33 cellular contexts compared by ENCODE assay signal in genomic region chr2:59502981-59503380, GRCh38.
"Had no signal": no experiment of that assay in that cellular context is flagged by ENCODE, and none has a peak within 500 bp of the region (broad histone marks: within the 10 kb centered on the region; RNA-seq: fewer than 3 reads in every experiment).

No MANE protein-coding gene starts in this region.

- H3K27me3 Mint-ChIP-seq: activated CD4-positive, alpha-beta memory T cell treated with anti-CD3 and anti-CD28 coated beads, Interleukin-2, amount 10 ng/mL, durations not matched to agents 7 days and 5 days; activated naive CD4-positive, alpha-beta T cell treated with anti-CD3 and anti-CD28 coated beads, Interleukin-2, amount 10 ng/mL, durations not matched to agents 7 days and 5 days; activated naive CD8-positive, alpha-beta T cell treated with anti-CD3 and anti-CD28 coated beads, Interleukin-2, amount 10 ng/mL, durations not matched to agents 7 days and 5 days; activated T-cell treated with anti-CD3 and anti-CD28 coated beads, Interleukin-2, amount 50 U/mL, for 24 hours; central memory CD8-positive, alpha-beta T cell; dendritic cell treated with granulocyte-macrophage colony-stimulating factor and Interleukin-4, amounts not matched to agents 40 ng/mL and 50 ng/mL, for 4 days; T-helper 17 cell had no signal

- H3K9me3 Mint-ChIP-seq: activated naive CD4-positive, alpha-beta T cell treated with anti-CD3 and anti-CD28 coated beads, Interleukin-2, amount 10 ng/mL, durations not matched to agents 7 days and 5 days had no signal

- H3K36me3 Mint-ChIP-seq: activated naive CD4-positive, alpha-beta T cell treated with anti-CD3 and anti-CD28 coated beads, Interleukin-2, amount 10 ng/mL, durations not matched to agents 7 days and 5 days; activated naive CD4-positive, alpha-beta T cell treated with anti-CD3 and anti-CD28 coated beads, Interleukin-2, amount 50 U/mL, for 72 hours; activated naive CD8-positive, alpha-beta T cell treated with anti-CD3 and anti-CD28 coated beads, Interleukin-2, amount 10 ng/mL, durations not matched to agents 7 days and 5 days had no signal

- H3K27ac ChIP-seq: brain microvascular endothelial cell, coronary artery, dorsolateral prefrontal cortex, WERI-Rb-1 had no signal

- ATAC-seq: activated CD4-positive, CD25-positive, alpha-beta regulatory T cell treated with anti-CD3 and anti-CD28 coated beads, Interleukin-2, amount 50 U/mL, for 24 hours; activated naive CD4-positive, alpha-beta T cell treated with anti-CD3 and anti-CD28 coated beads, Interleukin-2, amount 50 U/mL, for 72 hours; activated T-cell treated with anti-CD3 and anti-CD28 coated beads, Interleukin-2, amount 50 U/mL, for 72 hours; esophagus mucosa; T-helper 17 cell had no signal

- FAIRE-seq: astrocyte, bronchial epithelial cell, frontal cortex had no signal

- H3K27ac Mint-ChIP-seq: activated B cell treated with CpG ODN at 0.5 μM for 24 hours; activated CD4-positive, alpha-beta memory T cell treated with anti-CD3 and anti-CD28 coated beads, Interleukin-2, amount 10 ng/mL, durations not matched to agents 7 days and 5 days; activated naive CD4-positive, alpha-beta T cell treated with anti-CD3 and anti-CD28 coated beads, Interleukin-2, amount 10 ng/mL, durations not matched to agents 7 days and 5 days; activated naive CD4-positive, alpha-beta T cell treated with anti-CD3 and anti-CD28 coated beads, Interleukin-2, amount 50 U/mL, for 72 hours; activated naive CD8-positive, alpha-beta T cell treated with anti-CD3 and anti-CD28 coated beads, Interleukin-2, amount 10 ng/mL, durations not matched to agents 7 days and 5 days; activated T-cell treated with anti-CD3 and anti-CD28 coated beads, Interleukin-2, amount 50 U/mL, for 24 hours; activated T-cell treated with anti-CD3 and anti-CD28 coated beads, Interleukin-2, amount 50 U/mL, for 72 hours; dendritic cell treated with granulocyte-macrophage colony-stimulating factor and Interleukin-4, amounts not matched to agents 40 ng/mL and 50 ng/mL, for 4 days; endodermal cell; T-helper 17 cell; T-helper 2 cell treated with Interferon-gamma antibody and Interleukin-4, amounts not matched to agents 5 μg/mL and 100 μg/mL, for 36 hours had no signal

- H3K36me3 ChIP-seq: brain microvascular endothelial cell, WERI-Rb-1 had no signal

- DNase-seq: activated B cell treated with CpG ODN at 0.5 μM for 24 hours; activated CD4-positive, alpha-beta memory T cell treated with anti-CD3 and anti-CD28 coated beads, Interleukin-2, amount 10 ng/mL, durations not matched to agents 7 days and 5 days; activated CD4-positive, alpha-beta T cell treated with anti-CD3 and anti-CD28 coated beads for 48 hours; activated CD4-positive, alpha-beta T cell treated with anti-CD3 and anti-CD28 coated beads, Interleukin-2, amount 50 U/mL, for 4 hours; activated CD8-positive, alpha-beta memory T cell treated with anti-CD3 and anti-CD28 coated beads, Interleukin-2, amount 50 U/mL, for 48 hours; activated gamma-delta T cell; activated naive CD4-positive, alpha-beta T cell; activated naive CD4-positive, alpha-beta T cell treated with anti-CD3 and anti-CD28 coated beads, Interleukin-2, amount 10 ng/mL, durations not matched to agents 7 days and 5 days; activated naive CD8-positive, alpha-beta T cell treated with anti-CD3 and anti-CD28 coated beads, Interleukin-2, amount 10 ng/mL, durations not matched to agents 7 days and 5 days; activated T-cell treated with anti-CD3 and anti-CD28 coated beads for 4 hours; activated T-cell treated with anti-CD3 and anti-CD28 coated beads, Interleukin-2, amount 50 U/mL, for 24 hours; activated T-cell treated with anti-CD3 and anti-CD28 coated beads, Interleukin-2, amount 50 U/mL, for 72 hours; amniotic stem cell; anterior cingulate cortex; brain microvascular endothelial cell; dorsolateral prefrontal cortex; effector memory CD4-positive, alpha-beta T cell; endodermal cell; foreskin fibroblast; head of caudate nucleus; T-helper 17 cell; T1000; WERI-Rb-1 had no signal

- H3K4me3 ChIP-seq: coronary artery, dorsolateral prefrontal cortex had no signal

- H3K4me3 Mint-ChIP-seq: activated B cell treated with CpG ODN at 0.5 μM for 24 hours; activated CD4-positive, alpha-beta memory T cell treated with anti-CD3 and anti-CD28 coated beads, Interleukin-2, amount 10 ng/mL, durations not matched to agents 7 days and 5 days; activated naive CD4-positive, alpha-beta T cell treated with anti-CD3 and anti-CD28 coated beads, Interleukin-2, amount 10 ng/mL, durations not matched to agents 7 days and 5 days; activated naive CD8-positive, alpha-beta T cell treated with anti-CD3 and anti-CD28 coated beads, Interleukin-2, amount 10 ng/mL, durations not matched to agents 7 days and 5 days; activated T-cell treated with anti-CD3 and anti-CD28 coated beads, Interleukin-2, amount 50 U/mL, for 24 hours; activated T-cell treated with anti-CD3 and anti-CD28 coated beads, Interleukin-2, amount 50 U/mL, for 72 hours; central memory CD8-positive, alpha-beta T cell; dendritic cell treated with granulocyte-macrophage colony-stimulating factor and Interleukin-4, amounts not matched to agents 40 ng/mL and 50 ng/mL, for 4 days; endodermal cell; T-helper 17 cell; T-helper 2 cell treated with Interferon-gamma antibody and Interleukin-4, amounts not matched to agents 5 μg/mL and 100 μg/mL, for 36 hours had no signal

- H3K27me3 ChIP-seq: brain microvascular endothelial cell had no signal

- H3K4me1 Mint-ChIP-seq: activated B cell treated with CpG ODN at 0.5 μM for 24 hours; activated CD4-positive, alpha-beta memory T cell treated with anti-CD3 and anti-CD28 coated beads, Interleukin-2, amount 10 ng/mL, durations not matched to agents 7 days and 5 days; activated naive CD4-positive, alpha-beta T cell treated with anti-CD3 and anti-CD28 coated beads, Interleukin-2, amount 10 ng/mL, durations not matched to agents 7 days and 5 days; central memory CD8-positive, alpha-beta T cell; endodermal cell; T-helper 17 cell had no signal
